In the genomic region with DNA sequence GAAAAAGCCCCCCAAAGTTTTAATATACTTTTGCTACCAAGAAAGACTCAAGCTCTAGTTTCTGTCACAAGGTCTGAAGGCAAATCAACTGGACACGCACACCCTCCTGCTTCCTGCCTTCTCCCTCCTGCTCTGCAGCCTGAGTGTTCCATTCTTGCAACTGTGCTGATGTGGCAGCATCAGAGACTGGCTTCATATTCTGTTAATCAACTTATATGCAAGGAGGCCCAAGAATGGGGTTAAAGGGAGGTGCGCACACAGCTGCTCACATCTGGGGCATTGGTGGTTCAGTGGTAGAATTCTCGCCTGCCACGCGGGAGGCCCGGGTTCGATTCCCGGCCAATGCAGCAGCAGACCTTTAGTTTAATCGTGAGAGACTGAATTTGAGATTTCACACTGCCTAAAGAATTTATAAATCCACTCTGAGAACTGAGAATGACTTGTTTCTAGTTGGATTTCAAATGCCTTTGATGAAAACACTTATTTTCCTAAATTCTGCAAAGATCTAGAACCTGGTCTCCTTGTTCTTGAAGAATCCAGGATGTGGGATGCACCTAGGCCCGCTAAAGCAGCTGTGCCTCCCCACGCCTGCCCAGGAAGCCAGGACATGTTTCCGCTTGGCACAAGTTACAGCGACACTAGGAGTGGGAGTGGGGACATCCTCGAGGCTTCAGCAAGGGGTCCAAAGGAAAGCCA, we compare ENCODE assay signal across 13 cellular contexts. TPM values are rescaled to one million over a fixed set of nuclear protein-coding genes. Genes with fewer than 3 reads are reported as not detected.
DNase-seq lines count a peak whose midpoint lies in the region; ATAC-seq and TF ChIP-seq lines count a peak whose summit lies in the region.
"Had no signal": no experiment of that assay in that cellular context is flagged by ENCODE, and none has a peak within 500 bp of the region (broad histone marks: within the 10 kb centered on the region; RNA-seq: fewer than 3 reads in every experiment).

No MANE protein-coding gene starts in this region.

- H3K79me2 ChIP-seq in OCI-LY7 (ENCODE audit: insufficient read depth, low read depth, low read length), result peaks cover 22% of the 10 kb centered on the region; the same call in 1 of the 2 replicates

- H3K27ac ChIP-seq in psoas muscle, result peak overlapping the region; percentile 68
- no peak overlapping the region for H3K27ac ChIP-seq in OCI-LY7 (ENCODE audit: low read depth, low read length, poor library complexity, severe bottlenecking)

- no peaks in the 10 kb centered on the region for H3K27me3 ChIP-seq in psoas muscle (ENCODE audit: insufficient read depth in 3 of 3, low read length in 2 of 3)

- 44 to 57% (median 46%) methylated on average over 14 of the region's 14 CpGs for WGBS in psoas muscle, 3 donors

- peaks cover 0 to 20% of the 10 kb centered on the region in 2 donors for H3K36me3 ChIP-seq in psoas muscle (ENCODE audit: insufficient read depth in 1 of 2, low read depth in 1 of 2)
- H3K36me3 ChIP-seq in OCI-LY7 (ENCODE audit: insufficient read depth, low read length), result peaks cover 39% of the 10 kb centered on the region

- H2AFZ ChIP-seq in OCI-LY7 (ENCODE audit: low read length), result no peak overlapping the region

- peaks cover 12% of the 10 kb centered on the region for H4K20me1 ChIP-seq in OCI-LY7 (ENCODE audit: insufficient read depth, low read length)

- no peaks in the 10 kb centered on the region for H3K9me3 ChIP-seq in psoas muscle
- H3K9me3 ChIP-seq in OCI-LY7 (ENCODE audit: low read length), result no peaks in the 10 kb centered on the region

- in situ Hi-C loops in SK-MEL-5 (cut with HindIII; ENCODE audit: low pct_unique_long_range_greater_than_20kb, low sequenced_read_pairs), result no loop called here

- POLR2A ChIA-PET in OCI-LY7 (lab: Charles Lee), result no interaction called here

- H3K9me2 ChIP-seq in OCI-LY7 (ENCODE audit: insufficient read depth, low read length), result no peaks in the 10 kb centered on the region

- no TSS peak for BruUV-seq in OCI-LY7 (replicated peaks; lab: Mats Ljungman, UMichigan)

- H3K4me2 ChIP-seq in OCI-LY7 (ENCODE audit: low read length), result no peak overlapping the region

- ATAC-seq in psoas muscle, result peak; percentile 48 to 69 (median 61)
- ATAC-seq: activated CD4-positive, alpha-beta T cell treated with anti-CD3 and anti-CD28 coated beads for 36 hours; PC-3 had no signal

- TF ChIP-seq CTCF in fibroblast of the aortic adventitia (IDR thresholded peaks at IDR 0.05; ENCODE audit: insufficient read depth, low read length), result no peak
- TF ChIP-seq CTCF in psoas muscle (IDR thresholded peaks at IDR 0.05), result no peak
- TF ChIP-seq CTCF in OCI-LY7 (conservative IDR thresholded peaks at IDR 0.05; ENCODE audit: low read length), result no peak

- DNase-seq in EL (peak; percentile 36), SK-MEL-5 (ENCODE audit: low read depth, low spot score) (peak; percentile 68), fibroblast of the aortic adventitia (ENCODE audit: low read depth) (peak; percentile 92), psoas muscle (peak; percentile 52 to 74), occipital lobe (lab: John Stamatoyannopoulos, UW) (no peak), SHP77 (lab: John Stamatoyannopoulos, UW) (no peak), OCI-LY7 (ENCODE audit: low spot score) (no peak), NCI-H2107 (lab: John Stamatoyannopoulos, UW) (no peak)
- DNase-seq: activated CD4-positive, alpha-beta T cell treated with anti-CD3 and anti-CD28 coated beads for 36 hours; activated naive CD8-positive, alpha-beta T cell treated with anti-CD3 and anti-CD28 coated beads, Interleukin-2, amount 10 ng/mL, durations not matched to agents 7 days and 5 days; COR-L47; PC-3; stimulated activated CD4-positive, alpha-beta T cell treated with anti-CD3 and anti-CD28 coated beads, Interleukin-15, amount 100 ng/mL, for 24 hours had no signal

- H3K4me1 ChIP-seq in psoas muscle, result peaks cover 21% of the 10 kb centered on the region
- peaks cover 8% of the 10 kb centered on the region for H3K4me1 ChIP-seq in OCI-LY7 (ENCODE audit: insufficient read depth, low read length, poor library complexity, severe bottlenecking)

- CTCF ChIA-PET in OCI-LY7 (lab: Charles Lee; ENCODE audit: unreplicated experiment), result no interaction called here

- intact Hi-C loops in psoas muscle (cut with DNase I), result no loop called here
- intact Hi-C loops in OCI-LY7 (cut with micrococcal nuclease; ENCODE audit: unreplicated experiment), result no loop called here

- H3K4me3 ChIP-seq in fibroblast of the aortic adventitia (ENCODE audit: low read depth, low read length) (no peak overlapping the region), psoas muscle (no peak overlapping the region), OCI-LY7 (ENCODE audit: low read depth, low read length, poor library complexity, severe bottlenecking) (no peak overlapping the region)

RNA-seq across cellular contexts. Expression of a gene that starts 11.6 kb away (rescaled TPM):
- total RNA-seq in SK-MEL-5 (2014; rRNA removed; shearing (Covaris generic)), result 60.9 and 72.7 TPM in 2 replicates
- polyA plus RNA-seq in SK-MEL-5 (2015; cell fraction: cytosol; rRNA removed), result 68.3 and 73.5 TPM in 2 replicates
- 46.2 and 56.1 TPM in 2 replicates for polyA plus RNA-seq in SK-MEL-5 (2015; cell fraction: nucleus; rRNA removed)
- total RNA-seq in fibroblast of the aortic adventitia (ENCODE audit: low replicate concordance) (29.7 and 30.8 TPM in 2 replicates), psoas muscle (10 to 100 TPM; 20.0 to 24.3 (median 23.7) TPM), occipital lobe (15.9 TPM), OCI-LY7 (2022) (39.5 and 43.1 TPM in 2 replicates)
- 10 to 100 TPM; 19.9 to 23.0 (median 20.5) TPM for polyA plus RNA-seq in psoas muscle
- 33.9 and 37.6 TPM in 2 replicates for total RNA-seq in OCI-LY7 (2014; rRNA removed; shearing (Covaris generic))

Comparison
In these comparisons a context has a peak if more than half of its experiments do, and no peak if none do; other contexts are left out.
1. DNase-seq: peak in EL (single experiment), SK-MEL-5 (single experiment), fibroblast of the aortic adventitia (single experiment) and psoas muscle (2 of 2); none in occipital lobe (single experiment), SHP77 (0 of 2), OCI-LY7 (single experiment) and NCI-H2107 (single experiment).